In the genomic region with DNA sequence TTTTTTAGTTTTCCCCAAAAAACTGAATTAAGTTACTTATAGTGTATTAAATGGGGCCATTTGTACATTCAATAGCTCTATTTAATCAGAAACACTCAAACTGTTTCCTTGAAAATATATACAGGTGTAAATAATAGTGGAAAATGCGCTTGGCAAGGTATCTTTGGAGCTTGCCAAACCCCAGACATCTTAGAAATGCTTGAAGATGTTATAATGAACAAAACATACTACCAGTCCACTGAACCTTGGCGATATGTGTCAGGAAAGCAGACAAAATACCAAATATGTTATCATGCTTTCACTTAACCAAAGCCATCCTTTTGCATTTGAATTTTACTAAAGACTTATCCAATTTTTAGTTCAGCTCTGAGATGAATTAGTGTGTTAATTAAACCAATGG, we compare ENCODE assay signal across 23 cellular contexts.
"Had no signal": no experiment of that assay in that cellular context is flagged by ENCODE, and none has a peak within 500 bp of the region (broad histone marks: within the 10 kb centered on the region; RNA-seq: fewer than 3 reads in every experiment).

No MANE protein-coding gene starts in this region.

- H3K27me3 ChIP-seq: Peyer's patch, SJSA1 had no signal

- H3K27ac ChIP-seq: HL-60, Peyer's patch, SJSA1, SK-N-MC had no signal

- H3K4me1 ChIP-seq: Peyer's patch had no signal

- FAIRE-seq: HTR-8/SVneo had no signal

- DNase-seq: KBM-7, MV-4-11, NCI-H1048, NCI-H1105, NCI-H1417, NCI-H1436 treated with DMSO at 0.1 percent for 48 hours, NCI-H1694 treated with DMSO at 0.1 percent for 48 hours, NCI-H1930, NCI-H2081, NCI-H2107, NCI-H226, NCI-H446, NCI-H510A, NCI-H524 treated with DMSO at 0.1 percent for 48 hours, NCI-H69, NCI-H774, Peyer's patch, SHP77 treated with DMSO at 0.1 percent for 48 hours had no signal

- ATAC-seq: Right ventricle myocardium inferior had no signal

- H3K4me3 ChIP-seq: Peyer's patch, SJSA1, SK-N-MC had no signal

- H3K9me3 ChIP-seq: Peyer's patch, SJSA1 had no signal

- H3K36me3 ChIP-seq: Peyer's patch, SJSA1 had no signal
